ENCODE assay signal across 8 cellular contexts in the genomic region with DNA sequence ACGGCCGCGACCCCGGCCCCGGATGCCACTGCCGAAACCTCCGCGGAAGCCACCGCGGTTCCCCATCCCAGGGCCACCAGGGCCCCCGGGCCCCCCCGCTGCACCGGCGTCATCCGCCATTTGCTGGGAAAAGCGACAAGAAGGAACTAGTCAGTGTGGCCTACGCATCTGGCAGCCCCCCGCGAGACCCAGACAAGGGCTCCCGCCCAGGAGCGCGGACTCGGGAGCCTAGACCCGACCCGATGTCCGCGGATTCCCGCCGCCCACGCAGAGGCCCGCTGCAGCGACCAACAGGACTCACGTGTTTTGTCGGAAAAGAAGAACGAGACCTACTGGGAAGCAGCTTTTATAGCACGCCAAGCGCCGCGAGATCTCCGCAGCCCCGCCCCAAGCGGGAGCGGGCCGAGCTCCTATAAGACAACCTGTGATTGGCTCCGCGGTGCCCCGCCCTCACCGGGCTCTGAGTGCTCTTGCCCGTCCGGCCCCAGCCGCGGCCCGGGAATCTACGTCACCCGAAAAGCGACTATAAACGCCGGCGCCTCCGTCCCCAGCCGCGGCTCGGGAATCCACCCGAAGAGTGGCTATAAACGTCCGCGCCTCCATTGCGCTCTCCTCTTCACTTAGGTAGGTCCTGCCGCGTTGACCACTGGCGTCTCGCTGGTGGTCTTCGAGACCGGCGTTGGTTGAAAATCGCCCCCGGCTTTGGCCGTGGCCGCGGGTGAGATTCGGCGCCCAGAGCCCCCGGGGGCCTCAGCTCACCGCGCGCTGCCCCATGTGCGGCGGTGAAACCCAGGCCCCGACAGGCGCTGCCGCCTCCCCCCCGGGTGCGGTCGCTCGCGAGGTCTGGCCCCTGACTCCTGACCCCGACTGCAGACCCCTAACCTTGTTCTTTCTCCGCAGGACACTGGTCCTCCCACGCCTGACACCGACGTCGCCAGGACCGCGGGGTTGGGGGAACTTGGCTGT. TPM values are rescaled to one million over a fixed set of nuclear protein-coding genes. Genes with fewer than 3 reads are reported as not detected.
A peak's percentile ranks its signal among the peaks of the same experiment; 100 is the strongest.
DNase-seq lines count a peak whose midpoint lies in the region; ATAC-seq lines count a peak whose summit lies in the region.

A gene (minus strand): TSS at position 321 of the 966 bp plus-strand sequence. CDS start 201 bp downstream, at position 120.

- H3K4me1 ChIP-seq in BLaER1 = peaks cover 48% of the 10 kb centered on the region

- peak within 1 kb of the TSS; percentile 96 for H3K27ac ChIP-seq in BLaER1

- ATAC-seq in GM19351 (IDR thresholded peaks at IDR 0.05; ENCODE audit: unreplicated experiment) = peak; percentile 81
- ATAC-seq in HG03521 (IDR thresholded peaks at IDR 0.05; ENCODE audit: unreplicated experiment) = peak; percentile 84
- ATAC-seq in left lobe of liver = peak; percentile 94

- peak within 1 kb of the TSS; percentile 98 for H3K4me2 ChIP-seq in BLaER1

- no peaks in the 10 kb centered on the region for H3K9me3 ChIP-seq in BLaER1

- peak within 1 kb of the TSS; percentile 97 for H3K9ac ChIP-seq in BLaER1

- H3K27me3 ChIP-seq in BLaER1 = no peaks in the 10 kb centered on the region

- peak; percentile 97 for DNase-seq in NCI-H748 (lab: John Stamatoyannopoulos, UW; ENCODE audit: unreplicated experiment)
- DNase-seq in activated CD4-positive, alpha-beta T cell treated with anti-CD3 and anti-CD28 coated beads, Interleukin-2, amount 50 U/mL, for 1 hour = peak; percentile 99
- DNase-seq in cortex of kidney (lab: John Stamatoyannopoulos, UW) = peak; percentile 68
- DNase-seq in left lobe of liver (ENCODE audit: low spot score) = peak; percentile 99
- DNase-seq in stimulated activated CD4-positive, alpha-beta T cell treated with anti-CD3 and anti-CD28 coated beads, Interleukin-2, amount 100 ng/mL, for 4 hours (ENCODE audit: low read depth) = peak; percentile 96

- H4K20me1 ChIP-seq in BLaER1 = peaks cover 44% of the 10 kb centered on the region

- H3K4me3 ChIP-seq in BLaER1 = peak within 1 kb of the TSS; percentile 90

- peaks cover 40% of the 10 kb centered on the region for H3K36me3 ChIP-seq in BLaER1

RNA-seq across cellular contexts. Expression of the gene that starts here (rescaled TPM):
- total RNA-seq in left lobe of liver = 545 TPM

Comparison
In these comparisons a context has a peak if more than half of its experiments do, and no peak if none do; other contexts are left out.
1. Peak in every context shown above with its lines: DNase-seq, ATAC-seq, H3K4me3 ChIP-seq and H3K27ac ChIP-seq.